ENCODE assay signal across 16 cellular contexts in the genomic region with DNA sequence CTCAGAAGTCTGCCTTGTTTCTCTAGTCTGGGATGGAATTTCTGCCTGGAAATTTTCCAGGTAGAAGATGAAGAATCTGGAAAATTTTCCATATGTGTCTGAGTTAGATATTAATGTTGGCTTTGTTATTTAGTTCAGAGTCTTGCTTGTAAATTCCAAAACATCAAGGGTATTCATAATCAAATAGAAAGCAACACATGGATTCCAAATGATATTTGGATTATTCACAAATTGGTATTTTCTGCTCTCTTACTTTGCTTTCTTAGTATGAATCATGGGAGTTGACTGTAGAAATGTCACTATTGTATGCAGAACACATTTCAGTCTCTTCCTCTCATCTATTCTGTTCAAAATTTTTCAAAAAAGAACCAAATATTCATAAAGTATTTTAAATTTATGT.
"Had no signal": no experiment of that assay in that cellular context is flagged by ENCODE, and none has a peak within 500 bp of the region (broad histone marks: within the 10 kb centered on the region; RNA-seq: fewer than 3 reads in every experiment).

No MANE protein-coding gene starts in this region.

- H3K27me3 ChIP-seq: adrenal gland, colonic mucosa, sigmoid colon had no signal

- H3K4me3 ChIP-seq: adrenal gland, colonic mucosa, sigmoid colon, thoracic aorta had no signal

- H3K27ac ChIP-seq: adrenal gland, colonic mucosa, sigmoid colon, thoracic aorta had no signal

- H3K9me3 ChIP-seq: adrenal gland, colonic mucosa, sigmoid colon, thoracic aorta had no signal

- DNase-seq: activated CD4-positive, alpha-beta memory T cell treated with anti-CD3 and anti-CD28 coated beads for 36 hours; activated CD4-positive, alpha-beta T cell treated with anti-CD3 and anti-CD28 coated beads for 36 hours; activated CD8-positive, alpha-beta memory T cell treated with anti-CD3 and anti-CD28 coated beads, Interleukin-2, amount 10 ng/mL, durations not matched to agents 7 days and 5 days; activated effector memory CD4-positive, alpha-beta T cell treated with Interleukin-2 at 50 U/mL for 16 hours; activated naive CD4-positive, alpha-beta T cell treated with anti-CD3 and anti-CD28 coated beads, Interleukin-2, amount 50 U/mL, for 16 hours; activated T-cell treated with anti-CD3 and anti-CD28 coated beads, Interleukin-2, amount 50 U/mL, for 1 hour; adrenal gland; central memory CD4-positive, alpha-beta T cell; colonic mucosa; head of caudate nucleus; immature natural killer cell; sigmoid colon; stimulated activated CD4-positive, alpha-beta T cell treated with anti-CD3 and anti-CD28 coated beads, Interleukin-12 subunit alpha, Interleukin-12 subunit beta, amount 100 ng/mL, for 4 hours; stimulated activated CD4-positive, alpha-beta T cell treated with anti-CD3 and anti-CD28 coated beads, Interleukin-2, amount 100 ng/mL, for 24 hours; T-helper 2 cell had no signal

- H3K4me1 ChIP-seq: adrenal gland, colonic mucosa, sigmoid colon had no signal

- H3K36me3 ChIP-seq: adrenal gland, colonic mucosa, sigmoid colon, thoracic aorta had no signal
